In the genomic region with DNA sequence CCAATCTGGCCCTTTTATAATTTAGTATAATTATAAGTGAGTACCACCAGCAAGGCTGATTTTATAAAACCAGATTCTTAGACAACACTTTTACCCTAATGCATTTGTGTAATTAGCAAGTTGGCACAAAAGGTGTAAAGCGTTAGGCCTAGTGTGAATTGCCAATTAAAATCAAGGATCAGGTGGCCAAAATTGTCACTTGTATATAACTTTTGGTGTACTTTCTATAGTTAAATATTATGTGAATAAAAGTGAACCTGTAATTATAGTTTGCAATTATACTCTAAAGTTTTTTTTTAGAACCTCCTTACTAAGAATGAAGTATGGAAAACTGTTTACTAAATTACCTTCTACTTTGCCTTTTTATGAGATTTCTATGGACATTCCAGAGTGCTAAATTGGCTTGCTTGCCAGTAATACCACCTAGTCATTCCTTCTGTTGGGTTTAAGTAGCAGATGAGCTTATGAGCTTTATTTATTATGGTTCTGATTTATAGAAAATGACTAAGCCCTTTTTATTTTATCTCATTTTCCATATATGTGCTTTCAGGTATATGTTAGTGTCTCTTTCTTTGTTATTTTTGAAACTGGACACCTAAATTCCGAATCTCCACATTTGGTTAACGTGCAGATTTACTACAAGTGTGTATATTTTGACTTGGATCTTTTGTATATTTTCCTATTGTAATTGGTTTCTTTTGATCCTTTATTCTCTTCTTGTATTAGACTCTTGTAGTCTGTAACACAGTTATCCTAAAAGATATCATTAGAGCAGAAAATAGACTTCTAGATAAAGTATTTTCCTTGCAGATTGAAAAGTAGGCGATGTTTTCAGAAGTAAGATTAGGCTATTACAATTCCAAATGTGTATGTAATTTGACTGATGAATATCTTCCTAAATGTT, we compare ENCODE assay signal across 13 cellular contexts. TPM values are rescaled to one million over a fixed set of nuclear protein-coding genes. Genes with fewer than 3 reads are reported as not detected.
DNase-seq lines count a peak whose midpoint lies in the region; ATAC-seq and TF ChIP-seq lines count a peak whose summit lies in the region.
"Had no signal": no experiment of that assay in that cellular context is flagged by ENCODE, and none has a peak within 500 bp of the region (broad histone marks: within the 10 kb centered on the region; RNA-seq: fewer than 3 reads in every experiment).

No MANE protein-coding gene starts in this region.

- TF ChIP-seq POLR2A in heart left ventricle (IDR thresholded peaks at IDR 0.05), result no peak

- H3K36me3 ChIP-seq in heart left ventricle, result peaks cover 0 to 10% (median 0%) of the 10 kb centered on the region in 9 donors
- no peaks in the 10 kb centered on the region for H3K36me3 ChIP-seq in ascending aorta
- H3K36me3 ChIP-seq in muscle layer of duodenum (ENCODE audit: control insufficient read depth in 1 of 2, insufficient read depth in 2 of 2, low read length in 2 of 2), result peaks cover 0 to 3% of the 10 kb centered on the region in 2 donors
- H3K36me3 ChIP-seq in upper lobe of right lung, result no peaks in the 10 kb centered on the region
- H3K36me3 ChIP-seq: right lobe of liver had no signal

- intact Hi-C loops in heart left ventricle (cut with DNase I), result loop anchor here in 5 of 10 donors (10.0 kb wide), 6 partner anchors 57 to 1243 kb away; a partner anchor contains a TSS
- intact Hi-C loops in Right ventricle myocardium inferior (cut with DNase I), result loop anchor here (10.0 kb wide), 2 partner anchors 77 to 1243 kb away; a partner anchor contains a TSS
- intact Hi-C loops in ascending aorta (cut with DNase I), result loop anchor here (10.0 kb wide), 1 partner anchor 1393 kb away; a partner anchor contains a TSS
- intact Hi-C loops in upper lobe of right lung (cut with DNase I), result no loop called here

- H3K9me3 ChIP-seq in heart left ventricle (no peaks in the 10 kb centered on the region), ascending aorta (no peaks in the 10 kb centered on the region), muscle layer of duodenum (ENCODE audit: control insufficient read depth in 1 of 2, low read length in 2 of 2) (no peaks in the 10 kb centered on the region), upper lobe of right lung (no peaks in the 10 kb centered on the region)
- H3K9me3 ChIP-seq: esophagus squamous epithelium, right lobe of liver had no signal

- 82 to 94% (median 86%) methylated on average over 4 of the region's 4 CpGs for WGBS in heart left ventricle, 4 donors

- H3K4me1 ChIP-seq in heart left ventricle, result peaks cover 0 to 56% (median 19%) of the 10 kb centered on the region in 12 donors
- H3K4me1 ChIP-seq in ascending aorta, result peaks cover 0 to 2% of the 10 kb centered on the region in 2 donors
- peaks cover 0 to 6% of the 10 kb centered on the region in 2 donors for H3K4me1 ChIP-seq in muscle layer of duodenum (ENCODE audit: control insufficient read depth in 1 of 2, insufficient read depth in 2 of 2, low read length in 2 of 2)
- H3K4me1 ChIP-seq in upper lobe of right lung, result peaks cover 10% of the 10 kb centered on the region

- no peak for DNase-seq in heart left ventricle
- DNase-seq in Right ventricle myocardium inferior (ENCODE audit: missing footprints), result no peak
- DNase-seq in ascending aorta (ENCODE audit: low spot score in 2 of 2), result no peak
- DNase-seq in upper lobe of right lung, result no peak
- no peak for DNase-seq in cerebellum (ENCODE audit: low spot score)
- DNase-seq: activated CD8-positive, alpha-beta memory T cell treated with anti-CD3 and anti-CD28 coated beads for 24 hours; esophagus squamous epithelium; left colon; right lobe of liver had no signal

- H3K27ac ChIP-seq in heart left ventricle (peak overlapping the region in 11 of 12 donors; percentile 5 to 97 (median 63)), ascending aorta (peak overlapping the region; percentile 98 to 99), muscle layer of duodenum (ENCODE audit: low read length) (peak overlapping the region; percentile 46), upper lobe of right lung (peak overlapping the region; percentile 53)
- H3K27ac ChIP-seq: KMS-11, right lobe of liver had no signal

- H3K4me3 ChIP-seq in heart left ventricle, result peak overlapping the region in 8 of 12 donors; percentile 4 to 85 (median 84)
- H3K4me3 ChIP-seq in ascending aorta, result peak overlapping the region in 1 of 2 donors; percentile 98
- H3K4me3 ChIP-seq in muscle layer of duodenum (ENCODE audit: low read depth in 1 of 2, low read length in 2 of 2), result peak overlapping the region in 1 of 2 donors; percentile 18
- H3K4me3 ChIP-seq in upper lobe of right lung, result peak overlapping the region; percentile 25
- H3K4me3 ChIP-seq: right lobe of liver had no signal

- TF ChIP-seq CTCF in heart left ventricle (IDR thresholded peaks at IDR 0.05) (no peak), ascending aorta (IDR thresholded peaks at IDR 0.05) (no peak), upper lobe of right lung (IDR thresholded peaks at IDR 0.05) (no peak)

- H3K27me3 ChIP-seq in heart left ventricle (no peaks in the 10 kb centered on the region), ascending aorta (no peaks in the 10 kb centered on the region), muscle layer of duodenum (ENCODE audit: low read depth, low read length) (no peaks in the 10 kb centered on the region), upper lobe of right lung (no peaks in the 10 kb centered on the region)
- H3K27me3 ChIP-seq: esophagus squamous epithelium, right lobe of liver had no signal

- ATAC-seq in heart left ventricle (no peak), Right ventricle myocardium inferior (no peak), upper lobe of right lung (no peak), GM19397 (IDR thresholded peaks at IDR 0.05; ENCODE audit: unreplicated experiment) (no peak), HG03378 (IDR thresholded peaks at IDR 0.05; ENCODE audit: unreplicated experiment) (no peak)
- ATAC-seq: left colon, right lobe of liver had no signal

RNA-seq across cellular contexts. Expression of a gene that starts 3.9 kb away (rescaled TPM):
- 10 to 100 TPM; 11.8 to 20.0 (median 14.5) TPM for total RNA-seq in heart left ventricle
- 10 to 100 TPM in 1 of 2 donors, 1 to 10 TPM in 1; 5.7 to 10.2 TPM for polyA plus RNA-seq in heart left ventricle
- 13.8 TPM for total RNA-seq in Right ventricle myocardium inferior
- 13.6 TPM for total RNA-seq in ascending aorta
- total RNA-seq in upper lobe of right lung, result 22.1 TPM
- 51.9 TPM for total RNA-seq in cerebellum

Comparison
In these comparisons a context has a peak if more than half of its experiments do, and no peak if none do; other contexts are left out.
1. H3K27ac ChIP-seq: peak in every context shown above with its lines; median percentile 98 in ascending aorta; 63 in heart left ventricle; 53 in upper lobe of right lung; 46 in muscle layer of duodenum.